ENCODE assay signal across 27 cellular contexts in genomic region chr3:136247436-136247835, GRCh38. TPM values are rescaled to one million over a fixed set of nuclear protein-coding genes. Genes with fewer than 3 reads are reported as not detected.
A peak's percentile ranks its signal among the peaks of the same experiment; 100 is the strongest.
DNase-seq lines count a peak whose midpoint lies in the region; ATAC-seq lines count a peak whose summit lies in the region.
"Had no signal": no experiment of that assay in that cellular context is flagged by ENCODE, and none has a peak within 500 bp of the region (broad histone marks: within the 10 kb centered on the region; RNA-seq: fewer than 3 reads in every experiment).

No MANE protein-coding gene starts in this region.

- H3K23ac ChIP-seq in mesendoderm (ENCODE audit: low read length): no peak overlapping the region

- no peak overlapping the region for H2AK5ac ChIP-seq in mesendoderm (ENCODE audit: low read length)

- no peaks in the 10 kb centered on the region for H3K36me3 ChIP-seq in mesendoderm (ENCODE audit: control insufficient read depth, insufficient read depth, low read length)
- H3K36me3 ChIP-seq: HAP-1, lower lobe of right lung, tibial nerve had no signal

- H3K4me1 ChIP-seq in mesendoderm (ENCODE audit: control insufficient read depth, low read depth, low read length): no peaks in the 10 kb centered on the region

- peak; percentile 49 for DNase-seq in NCI-H1436 (lab: John Stamatoyannopoulos, UW)
- DNase-seq in NCI-H1436 treated with DMSO at 0.1 percent for 48 hours (lab: John Stamatoyannopoulos, UW): no peak
- peak; percentile 47 for DNase-seq in KBM-7
- peak; percentile 15 for DNase-seq in NCI-H82 treated with DMSO at 0.1 percent for 48 hours (lab: John Stamatoyannopoulos, UW; ENCODE audit: unreplicated experiment)
- DNase-seq in mesendoderm: peak; percentile 43
- no peak for DNase-seq in GOT3 (lab: John Stamatoyannopoulos, UW)
- no peak for DNase-seq in activated gamma-delta T cell treated with Interleukin-2 at 50 U/mL for 16 hours
- DNase-seq: 8988T; activated CD4-positive, alpha-beta T cell treated with anti-CD3 and anti-CD28 coated beads, Interleukin-2, amount 50 U/mL, for 48 hours; activated naive CD4-positive, alpha-beta T cell treated with anti-CD3 and anti-CD28 coated beads, Interleukin-2, amount 50 U/mL, for 16 hours; amygdala; effector CD8-positive, alpha-beta T cell; EL; kidney glomerular epithelial cell; lower lobe of right lung; mucosa of descending colon; NCI-H1048; NCI-H2107; NCI-H446 treated with DMSO at 0.1 percent for 48 hours; right cardiac atrium; stimulated activated CD4-positive, alpha-beta T cell treated with anti-CD3 and anti-CD28 coated beads, Interleukin-2, amount 100 ng/mL, for 48 hours; T-cell had no signal

- no CpG with 5 or more reads among the region's 1 CpG for WGBS in mesendoderm (ENCODE audit: extremely low coverage, insufficient coverage, low lambda C conversion rate)

- H3K27ac ChIP-seq in mesendoderm (ENCODE audit: low read depth, low read length): no peak overlapping the region
- H3K27ac ChIP-seq: lower lobe of right lung, tibial nerve had no signal

- H3K79me2 ChIP-seq in mesendoderm (ENCODE audit: control insufficient read depth, insufficient read depth, low read length): no peaks in the 10 kb centered on the region

- ATAC-seq in HG03196 (IDR thresholded peaks at IDR 0.05; ENCODE audit: unreplicated experiment): no peak
- ATAC-seq: activated CD4-positive, CD25-positive, alpha-beta regulatory T cell treated with anti-CD3 and anti-CD28 coated beads, Interleukin-2, amount 50 U/mL, for 24 hours; lower lobe of right lung; mucosa of descending colon; natural killer cell treated with Interleukin-12 subunit alpha and Interleukin-12 subunit beta and Interleukin-15 and Interleukin-18, amount 100 ng/mL, for 72 hours; right cardiac atrium; T-cell had no signal

- H3K56ac ChIP-seq in mesendoderm (ENCODE audit: low read length): no peak overlapping the region

- no peak overlapping the region for H3K4me2 ChIP-seq in mesendoderm (ENCODE audit: low read length)

- no peak overlapping the region for H4K8ac ChIP-seq in mesendoderm (ENCODE audit: low read depth, low read length)

- no peak overlapping the region for H4K5ac ChIP-seq in mesendoderm (ENCODE audit: low read length)

- H2BK15ac ChIP-seq in mesendoderm (replicated peaks; ENCODE audit: low read depth): no peak overlapping the region

- in situ Hi-C loops in KBM-7 (cut with MboI; ENCODE audit: low pct_unique_long_range_greater_than_20kb, low sequenced_read_pairs): no loop called here

- no peak overlapping the region for H3K4ac ChIP-seq in mesendoderm (ENCODE audit: low read depth, low read length)

- H3K4me3 ChIP-seq in mesendoderm (ENCODE audit: low read length): no peak overlapping the region
- H3K4me3 ChIP-seq: HAP-1, lower lobe of right lung, mucosa of descending colon, tibial nerve had no signal

- H2BK120ac ChIP-seq in mesendoderm (ENCODE audit: low read depth, low read length): no peak overlapping the region

- no peak overlapping the region for H3K18ac ChIP-seq in mesendoderm (ENCODE audit: low read length)

- no peaks in the 10 kb centered on the region for H3K79me1 ChIP-seq in mesendoderm (ENCODE audit: low read length)

- H3K9ac ChIP-seq in mesendoderm (ENCODE audit: low read length): no peak overlapping the region

- no peak overlapping the region for H2BK5ac ChIP-seq in mesendoderm (ENCODE audit: low read length)

- no peaks in the 10 kb centered on the region for H3K27me3 ChIP-seq in mesendoderm (ENCODE audit: insufficient read depth, low read length, poor library complexity)
- H3K27me3 ChIP-seq: tibial nerve had no signal

RNA-seq across cellular contexts. Expression of gene PCCB, which starts 2.7 kb away (rescaled TPM):
- 34.5 TPM for polyA plus RNA-seq in mesendoderm (2013, experiment 1 of 2)
- polyA plus RNA-seq in mesendoderm (2013, experiment 2 of 2): 34.2 TPM

RNA-seq across cellular contexts. Expression of gene MSL2, which starts 51.3 kb away (rescaled TPM):
- 14.5 TPM for polyA plus RNA-seq in mesendoderm (2013, experiment 1 of 2)
- polyA plus RNA-seq in mesendoderm (2013, experiment 2 of 2): 15.4 TPM

Comparison
In these comparisons a context has a peak if more than half of its experiments do, and no peak if none do; other contexts are left out.
1. DNase-seq: peak in NCI-H1436 (single experiment), KBM-7 (single experiment), NCI-H82 treated with DMSO at 0.1 percent for 48 hours (single experiment) and mesendoderm (single experiment); none in NCI-H1436 treated with DMSO at 0.1 percent for 48 hours (single experiment), GOT3 (single experiment) and activated gamma-delta T cell treated with Interleukin-2 at 50 U/mL for 16 hours (single experiment).